39 cellular contexts compared by ENCODE assay signal in the genomic region with DNA sequence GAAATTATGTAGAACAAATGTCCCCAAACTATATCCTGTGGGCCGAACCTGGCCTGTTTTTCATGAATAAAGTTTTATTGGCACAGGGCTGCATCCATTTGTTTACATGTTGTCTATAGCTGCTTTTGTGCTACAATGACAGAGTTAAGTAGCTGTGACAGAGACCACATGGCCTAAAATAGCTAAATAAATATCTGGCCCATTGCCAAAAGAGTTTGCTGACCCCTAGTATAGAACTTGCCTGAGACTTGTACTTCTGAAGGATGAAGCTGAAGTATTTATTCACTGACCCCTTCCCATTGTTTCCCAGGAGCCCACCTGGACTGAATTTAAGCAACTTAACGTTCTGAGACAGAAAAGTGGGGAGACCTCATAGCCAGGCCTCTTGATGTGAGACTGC.
"Had no signal": no experiment of that assay in that cellular context is flagged by ENCODE, and none has a peak within 500 bp of the region (broad histone marks: within the 10 kb centered on the region; RNA-seq: fewer than 3 reads in every experiment).

No MANE protein-coding gene starts in this region.

- H3K9me3 ChIP-seq: adrenal gland, ascending aorta, body of pancreas, breast epithelium, colonic mucosa had no signal

- FAIRE-seq: bronchial epithelial cell, colon had no signal

- H3K4me1 ChIP-seq: adrenal gland, ascending aorta, body of pancreas, breast epithelium, colonic mucosa had no signal

- H3K4me1 Mint-ChIP-seq: activated naive CD4-positive, alpha-beta T cell treated with anti-CD3 and anti-CD28 coated beads, Interleukin-2, amount 10 ng/mL, durations not matched to agents 7 days and 5 days; activated naive CD4-positive, alpha-beta T cell treated with anti-CD3 and anti-CD28 coated beads, Interleukin-2, amount 50 U/mL, for 24 hours; activated naive CD8-positive, alpha-beta T cell treated with anti-CD3 and anti-CD28 coated beads for 36 hours; activated naive CD8-positive, alpha-beta T cell treated with anti-CD3 and anti-CD28 coated beads, Interleukin-2, amount 10 ng/mL, durations not matched to agents 7 days and 5 days; activated naive CD8-positive, alpha-beta T cell treated with anti-CD3 and anti-CD28 coated beads, Interleukin-2, amount 50 U/mL, for 24 hours; activated T-helper 17 cell treated with anti-CD3 and anti-CD28 coated beads, Interleukin-2, amount 50 U/mL, for 72 hours; central memory CD8-positive, alpha-beta T cell had no signal

- H3K9me3 Mint-ChIP-seq: activated naive CD4-positive, alpha-beta T cell treated with anti-CD3 and anti-CD28 coated beads for 36 hours; activated naive CD4-positive, alpha-beta T cell treated with anti-CD3 and anti-CD28 coated beads, Interleukin-2, amount 10 ng/mL, durations not matched to agents 7 days and 5 days; activated naive CD4-positive, alpha-beta T cell treated with anti-CD3 and anti-CD28 coated beads, Interleukin-2, amount 50 U/mL, for 24 hours; activated naive CD4-positive, alpha-beta T cell treated with anti-CD3 and anti-CD28 coated beads, Interleukin-2, amount 50 U/mL, for 72 hours; activated naive CD8-positive, alpha-beta T cell treated with anti-CD3 and anti-CD28 coated beads for 36 hours; activated naive CD8-positive, alpha-beta T cell treated with anti-CD3 and anti-CD28 coated beads, Interleukin-2, amount 10 ng/mL, durations not matched to agents 7 days and 5 days; activated naive CD8-positive, alpha-beta T cell treated with anti-CD3 and anti-CD28 coated beads, Interleukin-2, amount 50 U/mL, for 24 hours; activated T-cell treated with anti-CD3 and anti-CD28 coated beads, Interleukin-2, amount 50 U/mL, for 4 hours; activated T-helper 1 cell treated with anti-CD3 and anti-CD28 coated beads, Interleukin-12 subunit alpha, Interleukin-12 subunit beta, Interleukin-2, Interleukin-4 antibody, amounts not matched to agents 30 ng/mL and 10 ng/mL and 1 ng/mL, durations not matched to agents 14 hours and 24 hours and 36 hours; activated T-helper 17 cell treated with anti-CD3 and anti-CD28 coated beads, Interleukin-2, amount 50 U/mL, for 72 hours; activated T-helper 2 cell treated with anti-CD3 and anti-CD28 coated beads, Interferon-gamma antibody, Interleukin-2, Interleukin-4, amounts not matched to agents 10 μg/mL and 5 μg/mL and 100 μg/mL, durations not matched to agents 14 hours and 24 hours and 36 hours; central memory CD8-positive, alpha-beta T cell had no signal

- DNase-seq: activated effector memory CD4-positive, alpha-beta T cell treated with anti-CD3 and anti-CD28 coated beads, Interleukin-2, amount 50 U/mL, for 16 hours; activated effector memory CD4-positive, alpha-beta T cell treated with Interleukin-2 at 50 U/mL for 16 hours; activated gamma-delta T cell; activated gamma-delta T cell treated with Interleukin-2 at 50 U/mL for 16 hours; activated naive CD4-positive, alpha-beta T cell; activated naive CD4-positive, alpha-beta T cell treated with anti-CD3 and anti-CD28 coated beads for 36 hours; activated naive CD4-positive, alpha-beta T cell treated with anti-CD3 and anti-CD28 coated beads, Interleukin-2, amount 10 ng/mL, durations not matched to agents 7 days and 5 days; activated naive CD4-positive, alpha-beta T cell treated with anti-CD3 and anti-CD28 coated beads, Interleukin-2, amount 50 U/mL, for 16 hours; activated naive CD4-positive, alpha-beta T cell treated with Interleukin-2 at 50 U/mL for 16 hours; activated naive CD8-positive, alpha-beta T cell treated with anti-CD3 and anti-CD28 coated beads for 36 hours; activated naive CD8-positive, alpha-beta T cell treated with anti-CD3 and anti-CD28 coated beads, Interleukin-2, amount 10 ng/mL, durations not matched to agents 7 days and 5 days; activated naive CD8-positive, alpha-beta T cell treated with anti-CD3 and anti-CD28 coated beads, Interleukin-2, amount 50 U/mL, for 24 hours; activated T-cell treated with anti-CD3 and anti-CD28 coated beads, Interleukin-2, amount 50 U/mL, for 4 hours; activated T-cell treated with anti-CD3 and anti-CD28 coated beads, Interleukin-2, amount 50 U/mL, for 48 hours; activated T-cell treated with anti-CD3 and anti-CD28 coated beads, Interleukin-2, amount 50 U/mL, for 72 hours; adrenal gland; amniotic stem cell; amygdala; anterior cingulate cortex; aorta; body of pancreas; brain microvascular endothelial cell; caudate nucleus; central memory CD4-positive, alpha-beta T cell; cerebellar nuclear complex; colonic mucosa had no signal

- H3K27me3 ChIP-seq: ascending aorta, body of pancreas, brain microvascular endothelial cell, breast epithelium, cardiac muscle cell, colonic mucosa had no signal

- H3K4me3 Mint-ChIP-seq: activated naive CD4-positive, alpha-beta T cell treated with anti-CD3 and anti-CD28 coated beads for 36 hours; activated naive CD4-positive, alpha-beta T cell treated with anti-CD3 and anti-CD28 coated beads, Interleukin-2, amount 10 ng/mL, durations not matched to agents 7 days and 5 days; activated naive CD4-positive, alpha-beta T cell treated with anti-CD3 and anti-CD28 coated beads, Interleukin-2, amount 50 U/mL, for 24 hours; activated naive CD8-positive, alpha-beta T cell; activated naive CD8-positive, alpha-beta T cell treated with anti-CD3 and anti-CD28 coated beads for 36 hours; activated naive CD8-positive, alpha-beta T cell treated with anti-CD3 and anti-CD28 coated beads, Interleukin-2, amount 10 ng/mL, durations not matched to agents 7 days and 5 days; activated naive CD8-positive, alpha-beta T cell treated with anti-CD3 and anti-CD28 coated beads, Interleukin-2, amount 50 U/mL, for 24 hours; activated T-cell treated with anti-CD3 and anti-CD28 coated beads, Interleukin-2, amount 50 U/mL, for 4 hours; activated T-cell treated with anti-CD3 and anti-CD28 coated beads, Interleukin-2, amount 50 U/mL, for 72 hours; activated T-helper 1 cell treated with anti-CD3 and anti-CD28 coated beads, Interleukin-12 subunit alpha, Interleukin-12 subunit beta, Interleukin-2, Interleukin-4 antibody, amounts not matched to agents 30 ng/mL and 10 ng/mL and 1 ng/mL, durations not matched to agents 14 hours and 24 hours and 36 hours; activated T-helper 17 cell treated with anti-CD3 and anti-CD28 coated beads, Interleukin-2, amount 50 U/mL, for 72 hours; brain; central memory CD8-positive, alpha-beta T cell had no signal

- H3K27ac Mint-ChIP-seq: activated naive CD4-positive, alpha-beta T cell treated with anti-CD3 and anti-CD28 coated beads for 36 hours; activated naive CD4-positive, alpha-beta T cell treated with anti-CD3 and anti-CD28 coated beads, Interleukin-2, amount 10 ng/mL, durations not matched to agents 7 days and 5 days; activated naive CD4-positive, alpha-beta T cell treated with anti-CD3 and anti-CD28 coated beads, Interleukin-2, amount 50 U/mL, for 24 hours; activated naive CD4-positive, alpha-beta T cell treated with anti-CD3 and anti-CD28 coated beads, Interleukin-2, amount 50 U/mL, for 72 hours; activated naive CD8-positive, alpha-beta T cell; activated naive CD8-positive, alpha-beta T cell treated with anti-CD3 and anti-CD28 coated beads for 36 hours; activated naive CD8-positive, alpha-beta T cell treated with anti-CD3 and anti-CD28 coated beads, Interleukin-2, amount 10 ng/mL, durations not matched to agents 7 days and 5 days; activated naive CD8-positive, alpha-beta T cell treated with anti-CD3 and anti-CD28 coated beads, Interleukin-2, amount 50 U/mL, for 24 hours; activated T-cell treated with anti-CD3 and anti-CD28 coated beads, Interleukin-2, amount 50 U/mL, for 72 hours; activated T-helper 1 cell treated with anti-CD3 and anti-CD28 coated beads, Interleukin-12 subunit alpha, Interleukin-12 subunit beta, Interleukin-2, Interleukin-4 antibody, amounts not matched to agents 30 ng/mL and 10 ng/mL and 1 ng/mL, durations not matched to agents 14 hours and 24 hours and 36 hours; activated T-helper 17 cell treated with anti-CD3 and anti-CD28 coated beads, Interleukin-2, amount 50 U/mL, for 72 hours; activated T-helper 2 cell treated with anti-CD3 and anti-CD28 coated beads, Interferon-gamma antibody, Interleukin-2, Interleukin-4, amounts not matched to agents 10 μg/mL and 5 μg/mL and 100 μg/mL, durations not matched to agents 14 hours and 24 hours and 36 hours; brain had no signal

- H3K27ac ChIP-seq: adrenal gland, ascending aorta, body of pancreas, brain microvascular endothelial cell, breast epithelium, cardiac muscle cell, colonic mucosa had no signal

- ATAC-seq: activated naive CD4-positive, alpha-beta T cell treated with anti-CD3 and anti-CD28 coated beads, Interleukin-2, amount 50 U/mL, for 72 hours; activated naive CD8-positive, alpha-beta T cell treated with anti-CD3 and anti-CD28 coated beads, Interleukin-2, amount 50 U/mL, for 24 hours; activated T-cell treated with anti-CD3 and anti-CD28 coated beads, Interleukin-2, amount 50 U/mL, for 4 hours; activated T-cell treated with anti-CD3 and anti-CD28 coated beads, Interleukin-2, amount 50 U/mL, for 72 hours; activated T-helper 17 cell treated with anti-CD3 and anti-CD28 coated beads, Interleukin-2, amount 50 U/mL, for 72 hours; body of pancreas had no signal

- H3K36me3 ChIP-seq: adrenal gland, ascending aorta, brain microvascular endothelial cell, breast epithelium, cardiac muscle cell, colonic mucosa had no signal

- H3K4me3 ChIP-seq: adrenal gland, ascending aorta, body of pancreas, breast epithelium, cardiac muscle cell, colonic mucosa had no signal

- H3K27me3 Mint-ChIP-seq: activated naive CD4-positive, alpha-beta T cell treated with anti-CD3 and anti-CD28 coated beads, Interleukin-2, amount 10 ng/mL, durations not matched to agents 7 days and 5 days; activated naive CD4-positive, alpha-beta T cell treated with anti-CD3 and anti-CD28 coated beads, Interleukin-2, amount 50 U/mL, for 24 hours; activated naive CD8-positive, alpha-beta T cell; activated naive CD8-positive, alpha-beta T cell treated with anti-CD3 and anti-CD28 coated beads for 36 hours; activated naive CD8-positive, alpha-beta T cell treated with anti-CD3 and anti-CD28 coated beads, Interleukin-2, amount 10 ng/mL, durations not matched to agents 7 days and 5 days; activated naive CD8-positive, alpha-beta T cell treated with anti-CD3 and anti-CD28 coated beads, Interleukin-2, amount 50 U/mL, for 24 hours; activated T-helper 17 cell treated with anti-CD3 and anti-CD28 coated beads, Interleukin-2, amount 50 U/mL, for 72 hours; central memory CD8-positive, alpha-beta T cell had no signal

- H3K36me3 Mint-ChIP-seq: activated naive CD4-positive, alpha-beta T cell treated with anti-CD3 and anti-CD28 coated beads, Interleukin-2, amount 10 ng/mL, durations not matched to agents 7 days and 5 days; activated naive CD4-positive, alpha-beta T cell treated with anti-CD3 and anti-CD28 coated beads, Interleukin-2, amount 50 U/mL, for 24 hours; activated naive CD4-positive, alpha-beta T cell treated with anti-CD3 and anti-CD28 coated beads, Interleukin-2, amount 50 U/mL, for 72 hours; activated naive CD8-positive, alpha-beta T cell; activated naive CD8-positive, alpha-beta T cell treated with anti-CD3 and anti-CD28 coated beads for 36 hours; activated naive CD8-positive, alpha-beta T cell treated with anti-CD3 and anti-CD28 coated beads, Interleukin-2, amount 10 ng/mL, durations not matched to agents 7 days and 5 days; brain had no signal
